8 cellular contexts compared by ENCODE assay signal in genomic region chr1:149917590-149918144, GRCh38. TPM values are rescaled to one million over a fixed set of nuclear protein-coding genes. Genes with fewer than 3 reads are reported as not detected.
DNase-seq lines count a peak whose midpoint lies in the region; ATAC-seq, FAIRE-seq and TF ChIP-seq lines count a peak whose summit lies in the region.

Gene SV2A (minus strand): TSS chr1:149917844. CDS start chr1:149913840, 4,004 bp downstream.

- WGBS in hepatocyte (ENCODE audit: low lambda C conversion rate, missing lambda C conversion rate) = 1% methylated on average over 17 of the region's 24 CpGs

- H3K9me3 ChIP-seq in SJCRH30 (replicated peaks) (no peaks in the 10 kb centered on the region), hepatocyte (ENCODE audit: low read depth) (no peaks in the 10 kb centered on the region)

- peak within 1 kb of the TSS; percentile 82 for H3K4me3 ChIP-seq in AG10803 (ENCODE audit: low read length)
- H3K4me3 ChIP-seq in SJCRH30 = peak within 1 kb of the TSS; percentile 83
- H3K4me3 ChIP-seq in hepatocyte = peak within 1 kb of the TSS; percentile 92

- H3K9me2 ChIP-seq in hepatocyte (replicated peaks; ENCODE audit: insufficient read depth) = no peaks in the 10 kb centered on the region

- no peaks in the 10 kb centered on the region for H4K20me1 ChIP-seq in hepatocyte (ENCODE audit: insufficient read depth, poor library complexity, severe bottlenecking)

- DNase-seq in AG10803 (ENCODE audit: low read depth) = peak; percentile 65
- peak; percentile 76 for DNase-seq in HTR-8/SVneo (ENCODE audit: insufficient read length, low spot score)
- peak; percentile 70 to 76 for DNase-seq in SJCRH30
- DNase-seq in amygdala (lab: John Stamatoyannopoulos, UW) = peak in 52 of 56 donors; percentile 13 to 79 (median 54)
- peak; percentile 67 for DNase-seq in hepatocyte (ENCODE audit: low spot score)
- no peak for DNase-seq in sciatic nerve (ENCODE audit: low spot score)
- no peak for DNase-seq in MV-4-11 (lab: John Stamatoyannopoulos, UW)
- no peak for DNase-seq in HT-29 (ENCODE audit: low spot score)

- no peak for FAIRE-seq in HTR-8/SVneo (lab: Jason Lieb, UNC)

- peaks cover 12% of the 10 kb centered on the region for H3K4me1 ChIP-seq in SJCRH30
- peaks cover 8% of the 10 kb centered on the region for H3K4me1 ChIP-seq in hepatocyte (ENCODE audit: insufficient read depth)

- peaks cover 3% of the 10 kb centered on the region for H3K36me3 ChIP-seq in SJCRH30
- no peaks in the 10 kb centered on the region for H3K36me3 ChIP-seq in hepatocyte (replicated peaks; ENCODE audit: insufficient read depth, low read depth)

- H3K4me2 ChIP-seq in hepatocyte = peak within 1 kb of the TSS; percentile 92

- no peaks in the 10 kb centered on the region for H3K79me2 ChIP-seq in hepatocyte

- TF ChIP-seq CTCF in AG10803 (conservative IDR thresholded peaks at IDR 0.05; ENCODE audit: low read length) (no peak), hepatocyte (IDR thresholded peaks at IDR 0.05; ENCODE audit: poor library complexity) (no peak)

- intact Hi-C loops in sciatic nerve (cut with DNase I) = no loop called here

- peak; percentile 85 for ATAC-seq in sciatic nerve

- H3K27me3 ChIP-seq in SJCRH30 = no peaks in the 10 kb centered on the region
- no peaks in the 10 kb centered on the region for H3K27me3 ChIP-seq in hepatocyte

- peak within 1 kb of the TSS; percentile 89 for H2AFZ ChIP-seq in hepatocyte

- H3K27ac ChIP-seq in SJCRH30 = no peak within 1 kb of the TSS
- no peak within 1 kb of the TSS for H3K27ac ChIP-seq in hepatocyte

RNA-seq across cellular contexts. Expression of gene SV2A, which starts in this region (rescaled TPM):
- 17.4 and 20.0 TPM in 2 replicates for total RNA-seq in SJCRH30 (2014; rRNA removed; shearing (Covaris generic))
- 4.5 and 5.0 TPM in 2 replicates for total RNA-seq in hepatocyte
- polyA plus RNA-seq in hepatocyte = 5.5 and 8.9 TPM in 2 replicates
- 1.7 TPM for total RNA-seq in sciatic nerve
- total RNA-seq in HT-29 (2014; rRNA removed; shearing (Covaris generic)) = 0.08 TPM in 1 of 2 replicates, not detected in the other

Comparison
In these comparisons a context has a peak if more than half of its experiments do, and no peak if none do; other contexts are left out.
1. DNase-seq: peak in AG10803 (single experiment), HTR-8/SVneo (single experiment), SJCRH30 (2 of 2), amygdala (52 of 56) and hepatocyte (single experiment); none in sciatic nerve (single experiment), MV-4-11 (single experiment) and HT-29 (single experiment).
2. Peak in every context shown above with its lines, with median percentiles within 50 percentile points of each other: H3K4me3 ChIP-seq.